In the genomic region with DNA sequence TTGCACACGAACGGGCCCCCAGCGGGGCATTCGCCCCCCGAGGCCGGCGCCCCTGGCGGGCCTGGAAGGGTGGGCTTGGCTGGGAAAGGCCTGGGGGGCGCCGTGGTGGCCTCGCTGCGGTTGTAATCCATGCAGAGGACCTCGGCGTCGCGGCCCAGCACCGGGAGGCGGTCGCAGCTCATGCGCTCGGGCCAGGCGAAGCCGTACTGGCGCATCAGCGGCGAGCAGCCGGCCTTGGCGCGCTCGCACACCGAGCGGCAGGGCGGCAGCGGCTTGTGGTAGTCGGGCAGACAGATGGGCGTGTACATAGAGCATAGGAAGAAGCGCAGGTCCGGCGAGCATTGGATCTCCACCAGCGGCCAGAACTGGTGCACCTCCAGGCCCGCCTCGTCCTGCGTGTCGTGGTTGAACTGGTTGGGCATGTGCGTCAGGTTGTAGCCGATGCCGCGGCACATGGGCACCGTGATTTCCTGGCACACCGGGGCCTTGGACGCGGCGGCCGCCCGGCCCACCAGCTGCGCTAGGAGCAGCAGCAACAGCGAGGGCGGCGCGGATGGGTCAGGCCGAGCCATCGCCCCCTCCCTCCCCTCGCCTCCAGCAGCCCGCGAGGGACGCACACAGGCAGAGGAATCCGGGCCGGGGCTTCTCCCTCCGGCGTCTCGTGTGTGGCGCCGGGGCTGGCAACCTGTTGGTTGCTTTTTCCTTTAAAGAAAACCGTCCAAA, we compare ENCODE assay signal across 8 cellular contexts. TPM values are rescaled to one million over a fixed set of nuclear protein-coding genes. Genes with fewer than 3 reads are reported as not detected.
A peak's percentile ranks its signal among the peaks of the same experiment; 100 is the strongest.
DNase-seq lines count a peak whose midpoint lies in the region; ATAC-seq, FAIRE-seq and TF ChIP-seq lines count a peak whose summit lies in the region.

No MANE protein-coding gene starts in this region.

- POLR2A ChIA-PET in AG04450 (lab: Yijun Ruan, JAX), result interaction anchor here (0.6 kb wide), 1 partner anchor 280 kb away, joined by 3 read pairs; no protein-coding TSS in a partner anchor

- H3K4me1 ChIP-seq in GM23248 (ENCODE audit: insufficient read depth) (no peaks in the 10 kb centered on the region), RWPE2 (ENCODE audit: insufficient read depth, poor library complexity, severe bottlenecking) (no peaks in the 10 kb centered on the region), body of pancreas (peaks cover 69% of the 10 kb centered on the region), iPS-20b (ENCODE audit: insufficient read depth, low read length) (peaks cover 39% of the 10 kb centered on the region), small intestine (ENCODE audit: control insufficient read depth in 2 of 2, insufficient read depth in 1 of 2, low read depth in 1 of 2, low read length in 1 of 2) (peaks cover 0 to 4% of the 10 kb centered on the region in 2 donors)

- intact Hi-C loops in body of pancreas (cut with DNase I), result no loop called here

- peak in 2 of 3 donors; percentile 37 to 39 for TF ChIP-seq POLR2A in body of pancreas (IDR thresholded peaks at IDR 0.05)

- H3K9me2 ChIP-seq in GM23248 (ENCODE audit: insufficient read depth), result no peaks in the 10 kb centered on the region

- H3K9ac ChIP-seq in GM23248 (no peak overlapping the region), iPS-20b (ENCODE audit: low read depth, low read length) (peak overlapping the region; percentile 77; the same call in 1 of the 2 replicates)

- H3K9me3 ChIP-seq in AG04450 (ENCODE audit: control insufficient read depth, insufficient read depth, low read length) (no peaks in the 10 kb centered on the region; the same call in 1 of the 2 replicates), GM23248 (ENCODE audit: low read depth) (no peaks in the 10 kb centered on the region), RWPE2 (ENCODE audit: severe bottlenecking) (no peaks in the 10 kb centered on the region), body of pancreas (no peaks in the 10 kb centered on the region), iPS-20b (ENCODE audit: insufficient read depth, low read depth, low read length) (no peaks in the 10 kb centered on the region), small intestine (ENCODE audit: control insufficient read depth, low read depth) (no peaks in the 10 kb centered on the region)

- DNase-seq in AG04450 (ENCODE audit: low read depth, low spot score), result no peak
- DNase-seq in GM23248, result peak; percentile 63
- peak; percentile 70 for DNase-seq in RWPE2 (ENCODE audit: low spot score)
- DNase-seq in body of pancreas, result peak; percentile 56 to 71 (median 68)
- DNase-seq in small intestine, result no peak
- DNase-seq in NCI-H446 treated with DMSO at 0.1 percent for 48 hours (lab: John Stamatoyannopoulos, UW), result no peak

- H3K27me3 ChIP-seq in AG04450 (ENCODE audit: control insufficient read depth, insufficient read depth, low read length) (peaks cover 9% of the 10 kb centered on the region), GM23248 (replicated peaks; ENCODE audit: insufficient read depth) (no peaks in the 10 kb centered on the region), RWPE2 (ENCODE audit: insufficient read depth, poor library complexity, severe bottlenecking) (no peaks in the 10 kb centered on the region), body of pancreas (no peaks in the 10 kb centered on the region), iPS-20b (ENCODE audit: insufficient read depth, low read length) (peaks cover 47% of the 10 kb centered on the region), small intestine (ENCODE audit: control insufficient read depth in 2 of 2, insufficient read depth in 2 of 2, low read length in 2 of 2) (no peaks in the 10 kb centered on the region)

- H4K20me1 ChIP-seq in GM23248 (ENCODE audit: insufficient read depth), result no peaks in the 10 kb centered on the region

- no peaks in the 10 kb centered on the region for H3F3A ChIP-seq in GM23248 (ENCODE audit: insufficient read depth)

- H2AFZ ChIP-seq in GM23248, result peak overlapping the region; percentile 86

- WGBS in GM23248 (ENCODE audit: low coverage in 1 of 2, low lambda C conversion rate in 2 of 2, missing lambda C conversion rate in 2 of 2), 2 experiments, result 4 to 5% methylated on average over 56 to 57 of the region's 74 CpGs
- 17% methylated on average over 73 of the region's 74 CpGs; no CpG with 5 or more reads in 1 of the 2 donors for WGBS in body of pancreas, 2 donors
- 1 to 2% (median 2%) methylated on average over 74 of the region's 74 CpGs for WGBS in small intestine, 3 donors

- no peak for FAIRE-seq in small intestine (lab: Jason Lieb, UNC)

- H3K27ac ChIP-seq in AG04450 (ENCODE audit: low read depth, low read length) (no peak overlapping the region), GM23248 (no peak overlapping the region), RWPE2 (ENCODE audit: poor library complexity, severe bottlenecking) (peak overlapping the region; percentile 54), body of pancreas (peak overlapping the region; percentile 90 to 98 (median 94)), iPS-20b (ENCODE audit: low read length) (no peak overlapping the region), small intestine (ENCODE audit: low read depth in 1 of 2, low read length in 1 of 2) (peak overlapping the region; percentile 83 to 99)

- in situ Hi-C loops in GM23248 (cut with MboI), result no loop called here

- ATAC-seq in RWPE2 (ENCODE audit: low read depth) (peak; percentile 32), body of pancreas (peak; percentile 1), GM18519 (IDR thresholded peaks at IDR 0.05; ENCODE audit: low FRiP score, unreplicated experiment) (no peak)

- TF ChIP-seq CTCF in AG04450 (IDR thresholded peaks at IDR 0.05; ENCODE audit: low read depth, low read length) (no peak), RWPE2 (IDR thresholded peaks at IDR 0.05; ENCODE audit: poor library complexity, severe bottlenecking) (peak; percentile 22), body of pancreas (IDR thresholded peaks at IDR 0.05) (peak in 1 of 7 experiments; percentile 1)

- H3K4me3 ChIP-seq in AG04450 (ENCODE audit: low read depth, low read length), result peak overlapping the region; percentile 69
- H3K4me3 ChIP-seq in GM23248, result peak overlapping the region; percentile 69
- peak overlapping the region; percentile 67 for H3K4me3 ChIP-seq in RWPE2 (ENCODE audit: severe bottlenecking)
- H3K4me3 ChIP-seq in body of pancreas, result peak overlapping the region; percentile 67 to 72
- peak overlapping the region; percentile 85 for H3K4me3 ChIP-seq in iPS-20b (ENCODE audit: low read length)
- H3K4me3 ChIP-seq in small intestine (ENCODE audit: low read depth in 1 of 2, low read length in 2 of 2), result peak overlapping the region; percentile 79 to 99

- H3K79me2 ChIP-seq in GM23248 (ENCODE audit: insufficient read depth), result no peaks in the 10 kb centered on the region

- no peaks in the 10 kb centered on the region for H3K36me3 ChIP-seq in GM23248 (ENCODE audit: low read depth)
- H3K36me3 ChIP-seq in RWPE2 (ENCODE audit: low read depth), result peaks cover 27% of the 10 kb centered on the region
- peaks cover 0 to under 1% of the 10 kb centered on the region in 2 donors for H3K36me3 ChIP-seq in body of pancreas (replicated peaks in 1 of 2; ENCODE audit: insufficient read depth in 1 of 2, low read depth in 2 of 2)
- peaks cover 40% of the 10 kb centered on the region for H3K36me3 ChIP-seq in iPS-20b (ENCODE audit: insufficient read depth, low read depth, low read length)
- peaks cover 0 to 10% of the 10 kb centered on the region in 2 donors for H3K36me3 ChIP-seq in small intestine (ENCODE audit: control insufficient read depth in 2 of 2, insufficient read depth in 2 of 2, low read length in 2 of 2)

- CTCF ChIA-PET in AG04450 (lab: Charles Lee), result interaction anchor here (0.5 to 3.8 kb wide), 5 partner anchors 23 to 304 kb away, joined by 3 to 31 read pairs (median 13); no protein-coding TSS in a partner anchor

- H3K4me2 ChIP-seq in GM23248 (ENCODE audit: unreplicated experiment), result peak overlapping the region; percentile 89

RNA-seq across cellular contexts. Expression of a gene that starts 1.4 kb away (rescaled TPM):
- polyA plus RNA-seq in AG04450 (2011; rRNA removed) (0.09 and 0.11 TPM in 2 replicates), GM23248 (2016; fragmentation: Nextera tagmentation; extraction: Ambion mirVana) (0.13 and 0.15 TPM in 2 replicates), small intestine (10 to 100 TPM in 2 of 3 donors, 1 to 10 TPM in 1; 8.7 to 18.5 (median 10.3) TPM)
- 0.13 and 0.18 TPM in 2 replicates for polyA minus RNA-seq in AG04450 (2011; rRNA and poly(A)+ RNA removed)
- total RNA-seq in GM23248 (2014; rRNA removed; shearing (Covaris generic)), result under 0.01 and 0.13 TPM in 2 replicates
- total RNA-seq in body of pancreas, result 10 to 100 TPM; 26.7 to 27.5 TPM

RNA-seq across cellular contexts. Expression of a gene that starts 56.9 kb away (rescaled TPM):
- polyA plus RNA-seq in AG04450 (2011; rRNA removed) (15.7 and 20.5 TPM in 2 replicates), GM23248 (2016; fragmentation: Nextera tagmentation; extraction: Ambion mirVana) (12.7 and 16.4 TPM in 2 replicates), small intestine (10 to 100 TPM in 2 of 3 donors, 1 to 10 TPM in 1; 8.2 to 15.2 (median 15.1) TPM)
- polyA minus RNA-seq in AG04450 (2011; rRNA and poly(A)+ RNA removed), result 8.8 and 12.8 TPM in 2 replicates
- total RNA-seq in GM23248 (2014; rRNA removed; shearing (Covaris generic)), result 12.5 and 14.9 TPM in 2 replicates
- 10 to 100 TPM; 14.5 to 14.8 TPM for total RNA-seq in body of pancreas

Comparison
In these comparisons a context has a peak if more than half of its experiments do, and no peak if none do; other contexts are left out.
1. DNase-seq: peak in GM23248 (single experiment), RWPE2 (single experiment) and body of pancreas (4 of 4); none in AG04450 (single experiment), small intestine (single experiment) and NCI-H446 treated with DMSO at 0.1 percent for 48 hours (single experiment).
2. H3K27ac ChIP-seq: peak in RWPE2 (single experiment), body of pancreas (4 of 4) and small intestine (2 of 2); none in AG04450 (single experiment), GM23248 (single experiment) and iPS-20b (single experiment).
3. Peak in every context shown above with its lines, with median percentiles within 50 percentile points of each other: H3K4me3 ChIP-seq.